1 cellular context compared by ENCODE assay signal in genomic region chr7:105691692-105692564, GRCh38.
TF ChIP-seq lines count a peak whose summit lies in the region.

No MANE protein-coding gene starts in this region.

TF ChIP-seq in HEK293, 187 proteins besides CTCF, POLR2A, EP300 and RAD21 (continued from another document and continues in another):
- TF ChIP-seq, protein P1, sequence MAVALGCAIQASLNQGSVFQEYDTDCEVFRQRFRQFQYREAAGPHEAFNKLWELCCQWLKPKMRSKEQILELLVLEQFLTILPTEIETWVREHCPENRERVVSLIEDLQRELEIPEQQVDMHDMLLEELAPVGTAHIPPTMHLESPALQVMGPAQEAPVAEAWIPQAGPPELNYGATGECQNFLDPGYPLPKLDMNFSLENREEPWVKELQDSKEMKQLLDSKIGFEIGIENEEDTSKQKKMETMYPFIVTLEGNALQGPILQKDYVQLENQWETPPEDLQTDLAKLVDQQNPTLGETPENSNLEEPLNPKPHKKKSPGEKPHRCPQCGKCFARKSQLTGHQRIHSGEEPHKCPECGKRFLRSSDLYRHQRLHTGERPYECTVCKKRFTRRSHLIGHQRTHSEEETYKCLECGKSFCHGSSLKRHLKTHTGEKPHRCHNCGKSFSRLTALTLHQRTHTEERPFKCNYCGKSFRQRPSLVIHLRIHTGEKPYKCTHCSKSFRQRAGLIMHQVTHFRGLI (tag by site-specific recombination; IDR thresholded peaks at IDR 0.05): peak; percentile 94
- TF ChIP-seq MEIS1 (CRISPR knock-in tag; IDR thresholded peaks at IDR 0.05; ENCODE audit: borderline replicate concordance) (no peak), PRDM1 (tag by site-specific recombination; IDR thresholded peaks at IDR 0.05) (no peak), ZNF768 (tag by site-specific recombination; IDR thresholded peaks at IDR 0.05) (peak; percentile 25; the same call in 1 of the 2 replicates), KLF8 (tag by site-specific recombination; IDR thresholded peaks at IDR 0.05) (peak; percentile 46; the same call in 1 of the 2 replicates), KLF10 (tag by site-specific recombination; IDR thresholded peaks at IDR 0.05) (peak; percentile 35; the same call in 1 of the 2 replicates), ZNF10 (tag by site-specific recombination; IDR thresholded peaks at IDR 0.05) (no peak), ZEB2 (tag by site-specific recombination; IDR thresholded peaks at IDR 0.05) (peak; percentile 80), ZSCAN16 (tag by site-specific recombination; IDR thresholded peaks at IDR 0.05) (peak; percentile 18; the same call in 1 of the 2 replicates), ZFP41 (tag by site-specific recombination; IDR thresholded peaks at IDR 0.05; ENCODE audit: borderline replicate concordance) (no peak), REPIN1 (tag by site-specific recombination; IDR thresholded peaks at IDR 0.05; ENCODE audit: low read depth) (no peak; the same call in 1 of the 2 replicates), ZBTB8A (tag by site-specific recombination; IDR thresholded peaks at IDR 0.05) (peak; percentile 55), ZSCAN30 (tag by site-specific recombination; IDR thresholded peaks at IDR 0.05) (peak; percentile 72; the same call in 1 of the 2 replicates), ZNF184 (tag by site-specific recombination; IDR thresholded peaks at IDR 0.05) (0 out of 2 replicates have a peak, but pooled peaks have one; percentile 52), ZIC2 (tag by site-specific recombination; IDR thresholded peaks at IDR 0.05) (peak; percentile 80), ZNF48 (tag by site-specific recombination; IDR thresholded peaks at IDR 0.05) (no peak), ZNF169 (tag by site-specific recombination; IDR thresholded peaks at IDR 0.05) (no peak), GLI2 (tag by site-specific recombination; IDR thresholded peaks at IDR 0.05; ENCODE audit: borderline replicate concordance, low read depth) (peak; percentile 73; the same call in 1 of the 2 replicates), TSHZ1 (tag by site-specific recombination; IDR thresholded peaks at IDR 0.05; ENCODE audit: borderline replicate concordance) (peak; percentile 49; the same call in 1 of the 2 replicates), ZNF664 (tag by site-specific recombination; IDR thresholded peaks at IDR 0.05) (peak; percentile 22; the same call in 1 of the 2 replicates), PATZ1 (tag by site-specific recombination; IDR thresholded peaks at IDR 0.05) (peak; percentile 80), ZBTB17 (tag by site-specific recombination; IDR thresholded peaks at IDR 0.05) (peak; percentile 82), ZNF777 (tag by site-specific recombination; IDR thresholded peaks at IDR 0.05; ENCODE audit: borderline replicate concordance) (peak; percentile 87), ZNF324 (tag by site-specific recombination; IDR thresholded peaks at IDR 0.05) (peak; percentile 23; the same call in 1 of the 2 replicates), ZFHX2 (tag by site-specific recombination; conservative IDR thresholded peaks at IDR 0.05) (peak; percentile 70), ZNF600 (tag by site-specific recombination; IDR thresholded peaks at IDR 0.05) (peak; percentile 94), ZNF629 (tag by site-specific recombination; IDR thresholded peaks at IDR 0.05) (peak; percentile 80), ZBTB20 (tag by site-specific recombination; IDR thresholded peaks at IDR 0.05) (no peak), BCL11A (tag by site-specific recombination; IDR thresholded peaks at IDR 0.05; ENCODE audit: low read depth) (peak; percentile 41; the same call in 1 of the 2 replicates), ZNF423 (tag by site-specific recombination; IDR thresholded peaks at IDR 0.05) (no peak), EGR2 (tag by site-specific recombination; IDR thresholded peaks at IDR 0.05; ENCODE audit: low read depth) (peak; percentile 45; the same call in 1 of the 2 replicates), ZNF121 (tag by site-specific recombination; IDR thresholded peaks at IDR 0.05) (peak; percentile 64; the same call in 1 of the 2 replicates), ZNF776 (tag by site-specific recombination; IDR thresholded peaks at IDR 0.05; ENCODE audit: borderline replicate concordance) (no peak), IKZF3 (tag by site-specific recombination; IDR thresholded peaks at IDR 0.05) (peak; percentile 41; the same call in 1 of the 2 replicates), ZNF488 (tag by site-specific recombination; IDR thresholded peaks at IDR 0.05) (peak; percentile 92), KLF16 (tag by site-specific recombination; IDR thresholded peaks at IDR 0.05) (peak; percentile 27; the same call in 1 of the 2 replicates), YY2 (tag by site-specific recombination; IDR thresholded peaks at IDR 0.05) (0 out of 2 replicates have a peak, but pooled peaks have one; percentile 57), ZNF302 (tag by site-specific recombination; IDR thresholded peaks at IDR 0.05; ENCODE audit: low read depth) (0 out of 2 replicates have a peak, but pooled peaks have one; percentile 69), SCRT1 (tag by site-specific recombination; IDR thresholded peaks at IDR 0.05; ENCODE audit: borderline replicate concordance) (peak; percentile 96), ZFP69B (tag by site-specific recombination; IDR thresholded peaks at IDR 0.05) (peak; percentile 62), SP7 (tag by site-specific recombination; IDR thresholded peaks at IDR 0.05) (peak; percentile 86), ZSCAN23 (tag by site-specific recombination; IDR thresholded peaks at IDR 0.05) (no peak), ZNF391 (tag by site-specific recombination; IDR thresholded peaks at IDR 0.05; ENCODE audit: borderline replicate concordance, low read depth) (0 out of 2 replicates have a peak, but pooled peaks have one; percentile 20), ZXDB (tag by site-specific recombination; IDR thresholded peaks at IDR 0.05) (peak; percentile 62), HOXA7 (CRISPR knock-in tag; IDR thresholded peaks at IDR 0.05; ENCODE audit: borderline replicate concordance) (no peak), OVOL3 (tag by site-specific recombination; IDR thresholded peaks at IDR 0.05) (peak; percentile 79; the same call in 1 of the 2 replicates), ZNF18 (tag by site-specific recombination; IDR thresholded peaks at IDR 0.05) (peak; percentile 52; the same call in 1 of the 2 replicates), ZNF792 (tag by site-specific recombination; IDR thresholded peaks at IDR 0.05) (peak; percentile 81; the same call in 1 of the 2 replicates), ZNF223 (tag by site-specific recombination; IDR thresholded peaks at IDR 0.05) (no peak), ZNF2 (tag by site-specific recombination; IDR thresholded peaks at IDR 0.05) (peak; percentile 85), ZNF362 (tag by site-specific recombination; IDR thresholded peaks at IDR 0.05) (peak; percentile 97; the same call in 1 of the 2 replicates)
- TF ChIP-seq, protein P2, sequence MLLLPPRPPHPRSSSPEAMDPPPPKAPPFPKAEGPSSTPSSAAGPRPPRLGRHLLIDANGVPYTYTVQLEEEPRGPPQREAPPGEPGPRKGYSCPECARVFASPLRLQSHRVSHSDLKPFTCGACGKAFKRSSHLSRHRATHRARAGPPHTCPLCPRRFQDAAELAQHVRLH (tag by site-specific recombination; IDR thresholded peaks at IDR 0.05): peak; percentile 77
- TF ChIP-seq, protein P3, sequence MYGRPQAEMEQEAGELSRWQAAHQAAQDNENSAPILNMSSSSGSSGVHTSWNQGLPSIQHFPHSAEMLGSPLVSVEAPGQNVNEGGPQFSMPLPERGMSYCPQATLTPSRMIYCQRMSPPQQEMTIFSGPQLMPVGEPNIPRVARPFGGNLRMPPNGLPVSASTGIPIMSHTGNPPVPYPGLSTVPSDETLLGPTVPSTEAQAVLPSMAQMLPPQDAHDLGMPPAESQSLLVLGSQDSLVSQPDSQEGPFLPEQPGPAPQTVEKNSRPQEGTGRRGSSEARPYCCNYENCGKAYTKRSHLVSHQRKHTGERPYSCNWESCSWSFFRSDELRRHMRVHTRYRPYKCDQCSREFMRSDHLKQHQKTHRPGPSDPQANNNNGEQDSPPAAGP (tag by site-specific recombination; IDR thresholded peaks at IDR 0.05): peak; percentile 75
- TF ChIP-seq, protein P4, sequence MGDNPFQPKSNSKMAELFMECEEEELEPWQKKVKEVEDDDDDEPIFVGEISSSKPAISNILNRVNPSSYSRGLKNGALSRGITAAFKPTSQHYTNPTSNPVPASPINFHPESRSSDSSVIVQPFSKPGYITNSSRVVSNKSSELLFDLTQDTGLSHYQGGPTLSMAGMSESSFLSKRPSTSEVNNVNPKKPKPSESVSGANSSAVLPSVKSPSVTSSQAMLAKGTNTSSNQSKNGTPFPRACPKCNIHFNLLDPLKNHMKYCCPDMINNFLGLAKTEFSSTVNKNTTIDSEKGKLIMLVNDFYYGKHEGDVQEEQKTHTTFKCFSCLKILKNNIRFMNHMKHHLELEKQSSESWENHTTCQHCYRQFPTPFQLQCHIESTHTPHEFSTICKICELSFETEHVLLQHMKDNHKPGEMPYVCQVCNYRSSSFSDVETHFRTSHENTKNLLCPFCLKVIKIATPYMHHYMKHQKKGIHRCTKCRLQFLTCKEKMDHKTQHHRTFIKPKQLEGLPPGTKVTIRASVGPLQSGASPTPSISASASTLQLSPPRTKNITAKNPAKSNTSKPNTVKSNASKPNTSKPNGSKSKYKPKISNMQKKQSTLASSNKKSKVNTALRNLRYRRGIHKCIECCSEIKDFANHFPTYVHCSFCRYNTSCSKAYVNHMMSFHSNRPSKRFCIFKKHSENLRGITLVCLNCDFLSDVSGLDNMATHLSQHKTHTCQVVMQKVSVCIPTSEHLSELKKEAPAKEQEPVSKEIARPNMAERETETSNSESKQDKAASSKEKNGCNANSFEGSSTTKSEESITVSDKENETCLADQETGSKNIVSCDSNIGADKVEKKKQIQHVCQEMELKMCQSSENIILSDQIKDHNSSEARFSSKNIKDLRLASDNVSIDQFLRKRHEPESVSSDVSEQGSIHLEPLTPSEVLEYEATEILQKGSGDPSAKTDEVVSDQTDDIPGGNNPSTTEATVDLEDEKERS (tag by site-specific recombination; IDR thresholded peaks at IDR 0.05): no peak
